Comparison of ENCODE assay signal across 15 cellular contexts in the genomic region with DNA sequence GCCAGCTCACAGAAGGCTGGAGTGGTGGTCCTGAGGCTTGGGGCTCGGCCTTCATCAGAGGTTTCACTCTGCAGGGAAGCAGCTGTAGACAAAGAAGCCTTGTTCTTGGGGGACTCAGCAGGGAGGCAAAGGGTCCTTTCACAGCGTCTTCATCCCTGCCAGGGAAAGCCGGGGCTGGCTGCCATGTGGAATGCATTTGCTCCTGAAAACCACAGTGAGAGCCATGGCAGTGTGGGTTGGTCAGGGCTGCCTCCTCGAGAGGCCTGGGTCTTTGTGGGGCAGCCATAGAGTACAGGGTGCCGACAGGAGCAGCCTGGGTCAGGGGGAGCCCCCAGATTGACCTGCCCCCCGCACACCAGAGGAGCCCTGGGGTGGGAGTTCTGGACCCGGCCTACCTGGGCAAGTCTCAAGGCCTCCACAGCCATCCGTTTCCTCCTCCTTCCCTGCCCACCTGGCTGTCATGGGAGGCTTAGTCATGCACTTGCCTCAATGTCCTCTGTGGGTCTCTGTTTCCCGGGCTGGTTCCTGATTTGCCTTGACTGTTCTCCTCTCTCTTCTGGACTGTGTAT.
"Had no signal": no experiment of that assay in that cellular context is flagged by ENCODE, and none has a peak within 500 bp of the region (broad histone marks: within the 10 kb centered on the region; RNA-seq: fewer than 3 reads in every experiment).

No MANE protein-coding gene starts in this region.

- H3K36me3 ChIP-seq: heart right ventricle, right atrium auricular region, tibial artery had no signal

- H3K27me3 ChIP-seq: body of pancreas, right atrium auricular region had no signal

- H3K4me3 ChIP-seq: body of pancreas, heart right ventricle, right atrium auricular region, tibial artery had no signal

- H3K4me1 ChIP-seq: body of pancreas, heart right ventricle, right atrium auricular region, tibial artery had no signal

- H3K36me3 Mint-ChIP-seq: activated naive CD8-positive, alpha-beta T cell; naive thymus-derived CD4-positive, alpha-beta T cell had no signal

- H3K27ac Mint-ChIP-seq: activated CD4-positive, alpha-beta T cell treated with anti-CD3 and anti-CD28 coated beads for 36 hours; activated naive CD8-positive, alpha-beta T cell; activated T-helper 1 cell treated with anti-CD3 and anti-CD28 coated beads, Interleukin-12 subunit alpha, Interleukin-12 subunit beta, Interleukin-2, Interleukin-4 antibody, amounts not matched to agents 30 ng/mL and 10 ng/mL and 1 ng/mL, durations not matched to agents 14 hours and 24 hours and 36 hours; naive thymus-derived CD4-positive, alpha-beta T cell; T-helper 1 cell treated with Interleukin-12 subunit alpha and Interleukin-12 subunit beta and Interleukin-4 antibody, amounts not matched to agents 30 μg/mL and 1 μg/mL, for 36 hours had no signal

- ATAC-seq: activated CD4-positive, alpha-beta T cell treated with anti-CD3 and anti-CD28 coated beads for 36 hours; body of pancreas; naive thymus-derived CD4-positive, alpha-beta T cell had no signal

- H3K9me3 Mint-ChIP-seq: activated T-helper 1 cell treated with anti-CD3 and anti-CD28 coated beads, Interleukin-12 subunit alpha, Interleukin-12 subunit beta, Interleukin-2, Interleukin-4 antibody, amounts not matched to agents 30 ng/mL and 10 ng/mL and 1 ng/mL, durations not matched to agents 14 hours and 24 hours and 36 hours; naive thymus-derived CD4-positive, alpha-beta T cell; T-helper 1 cell treated with Interleukin-12 subunit alpha and Interleukin-12 subunit beta and Interleukin-4 antibody, amounts not matched to agents 30 μg/mL and 1 μg/mL, for 36 hours had no signal

- H3K4me3 Mint-ChIP-seq: activated CD4-positive, alpha-beta T cell treated with anti-CD3 and anti-CD28 coated beads for 36 hours; activated naive CD8-positive, alpha-beta T cell; activated T-helper 1 cell treated with anti-CD3 and anti-CD28 coated beads, Interleukin-12 subunit alpha, Interleukin-12 subunit beta, Interleukin-2, Interleukin-4 antibody, amounts not matched to agents 30 ng/mL and 10 ng/mL and 1 ng/mL, durations not matched to agents 14 hours and 24 hours and 36 hours; naive thymus-derived CD4-positive, alpha-beta T cell; T-helper 1 cell treated with Interleukin-12 subunit alpha and Interleukin-12 subunit beta and Interleukin-4 antibody, amounts not matched to agents 30 μg/mL and 1 μg/mL, for 36 hours had no signal

- DNase-seq: activated CD4-positive, alpha-beta T cell treated with anti-CD3 and anti-CD28 coated beads for 36 hours; activated CD4-positive, alpha-beta T cell treated with anti-CD3 and anti-CD28 coated beads, Interleukin-2, amount 50 U/mL, for 48 hours; activated T-cell treated with anti-CD3 and anti-CD28 coated beads for 4 hours; body of pancreas; foreskin melanocyte; heart right ventricle; mesenchymal stem cell; naive thymus-derived CD4-positive, alpha-beta T cell; stimulated activated CD4-positive, alpha-beta T cell treated with anti-CD3 and anti-CD28 coated beads, Interleukin-2, amount 100 ng/mL, for 24 hours; stimulated activated naive CD4-positive, alpha-beta T cell treated with Interleukin-2 at 50 U/mL for 16 hours; tibial artery had no signal

- H3K9me3 ChIP-seq: body of pancreas, heart right ventricle, right atrium auricular region, tibial artery had no signal

- H3K27ac ChIP-seq: body of pancreas, heart right ventricle, right atrium auricular region, tibial artery had no signal
